8 cellular contexts compared by ENCODE assay signal in genomic region chr1:9069324-9070100, GRCh38. TPM values are rescaled to one million over a fixed set of nuclear protein-coding genes. Genes with fewer than 3 reads are reported as not detected.
DNase-seq lines count a peak whose midpoint lies in the region; ATAC-seq and TF ChIP-seq lines count a peak whose summit lies in the region.

A gene with protein sequence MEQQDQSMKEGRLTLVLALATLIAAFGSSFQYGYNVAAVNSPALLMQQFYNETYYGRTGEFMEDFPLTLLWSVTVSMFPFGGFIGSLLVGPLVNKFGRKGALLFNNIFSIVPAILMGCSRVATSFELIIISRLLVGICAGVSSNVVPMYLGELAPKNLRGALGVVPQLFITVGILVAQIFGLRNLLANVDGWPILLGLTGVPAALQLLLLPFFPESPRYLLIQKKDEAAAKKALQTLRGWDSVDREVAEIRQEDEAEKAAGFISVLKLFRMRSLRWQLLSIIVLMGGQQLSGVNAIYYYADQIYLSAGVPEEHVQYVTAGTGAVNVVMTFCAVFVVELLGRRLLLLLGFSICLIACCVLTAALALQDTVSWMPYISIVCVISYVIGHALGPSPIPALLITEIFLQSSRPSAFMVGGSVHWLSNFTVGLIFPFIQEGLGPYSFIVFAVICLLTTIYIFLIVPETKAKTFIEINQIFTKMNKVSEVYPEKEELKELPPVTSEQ (minus strand): TSS chr1:9069635. CDS start chr1:9069536, 99 bp downstream.

- H3K36me3 ChIP-seq in HEK293 (ENCODE audit: control insufficient read depth in 2 of 2, insufficient read depth in 1 of 2, low read length in 2 of 2) (no peaks in the 10 kb centered on the region), ectodermal cell (ENCODE audit: control insufficient read depth, insufficient read depth, low read length) (no peaks in the 10 kb centered on the region), trophoblast cell (ENCODE audit: control insufficient read depth in 1 of 2, insufficient read depth in 2 of 2, low read length in 2 of 2) (no peaks in the 10 kb centered on the region)

- H3K9me3 ChIP-seq in HEK293 (ENCODE audit: control insufficient read depth, insufficient read depth, low read depth, low read length), result no peaks in the 10 kb centered on the region
- no peaks in the 10 kb centered on the region for H3K9me3 ChIP-seq in ectodermal cell (ENCODE audit: control insufficient read depth, low read length)
- peaks cover 2% of the 10 kb centered on the region for H3K9me3 ChIP-seq in trophoblast cell (ENCODE audit: insufficient read depth, low read depth, low read length)

- H3K23ac ChIP-seq in trophoblast cell (ENCODE audit: low read length), result no peak within 1 kb of the TSS

- no peak within 1 kb of the TSS for H2BK5ac ChIP-seq in trophoblast cell (ENCODE audit: low read depth, low read length, poor library complexity)

- peak; percentile 84 for ATAC-seq in GM18520 (IDR thresholded peaks at IDR 0.05; ENCODE audit: unreplicated experiment)

- DNase-seq in MV-4-11 (lab: John Stamatoyannopoulos, UW) (peak; percentile 99), trophoblast cell (peak; percentile 18 to 40), T1000 (lab: John Stamatoyannopoulos, UW) (no peak), NCI-H128 (lab: John Stamatoyannopoulos, UW; ENCODE audit: unreplicated experiment) (no peak)
- no peak for DNase-seq in effector CD8-positive, alpha-beta T cell (lab: John Stamatoyannopoulos, UW)

- H3K27ac ChIP-seq in HEK293 (ENCODE audit: extremely low read depth, low read depth, low read length), result no peak within 1 kb of the TSS
- peak within 1 kb of the TSS; percentile 26 for H3K27ac ChIP-seq in ectodermal cell (ENCODE audit: insufficient read depth, low read depth, low read length, poor library complexity, severe bottlenecking)
- H3K27ac ChIP-seq in trophoblast cell (ENCODE audit: low read depth, low read length), result no peak within 1 kb of the TSS

- H2AK5ac ChIP-seq in trophoblast cell (ENCODE audit: low read length), result no peak within 1 kb of the TSS

- H3K18ac ChIP-seq in trophoblast cell (ENCODE audit: low read length), result no peak within 1 kb of the TSS

- H3K4me1 ChIP-seq in HEK293 (ENCODE audit: control insufficient read depth, insufficient read depth, low read length), result no peaks in the 10 kb centered on the region
- H3K4me1 ChIP-seq in ectodermal cell (ENCODE audit: control insufficient read depth, insufficient read depth, low read length), result peaks cover 11% of the 10 kb centered on the region
- H3K4me1 ChIP-seq in trophoblast cell (ENCODE audit: control insufficient read depth in 1 of 2, insufficient read depth in 2 of 2, low read length in 2 of 2), result no peaks in the 10 kb centered on the region

- no peaks in the 10 kb centered on the region for H3K79me1 ChIP-seq in trophoblast cell (ENCODE audit: low read length)

- no peak within 1 kb of the TSS for H2BK120ac ChIP-seq in trophoblast cell (ENCODE audit: insufficient read depth, low read length, poor library complexity)

- 63 to 65% methylated on average over 8 of the region's 8 CpGs for WGBS in ectodermal cell, 2 experiments
- whole genome bisulfite sequencing in trophoblast cell (ENCODE audit: extremely low coverage, insufficient coverage, insufficient read length), result no CpG with 5 or more reads among the region's 8 CpGs

- no peak within 1 kb of the TSS for H4K91ac ChIP-seq in trophoblast cell (ENCODE audit: low read depth, low read length)

- POLR2A ChIA-PET in HEK293 (lab: Yijun Ruan, JAX), result no interaction called here

- no peak within 1 kb of the TSS for H3K4me2 ChIP-seq in trophoblast cell (ENCODE audit: low read length)

- TF ChIP-seq CTCF in HEK293 (tag by site-specific recombination; IDR thresholded peaks at IDR 0.05), result no peak

- no peaks in the 10 kb centered on the region for H3K79me2 ChIP-seq in trophoblast cell (ENCODE audit: control insufficient read depth, insufficient read depth, low read length, poor library complexity)

- H2BK12ac ChIP-seq in trophoblast cell (ENCODE audit: low read length), result no peak within 1 kb of the TSS

- H3K27me3 ChIP-seq in ectodermal cell (ENCODE audit: control insufficient read depth, insufficient read depth, low read length, poor library complexity, severe bottlenecking) (no peaks in the 10 kb centered on the region), trophoblast cell (ENCODE audit: insufficient read depth, low read length) (no peaks in the 10 kb centered on the region)

- CTCF ChIA-PET in HEK293 (lab: Yijun Ruan, JAX), result interaction anchor here (1.1 kb wide), 1 partner anchor 11 kb away, joined by 5 read pairs; no protein-coding TSS in a partner anchor

- no peak within 1 kb of the TSS for H3K9ac ChIP-seq in trophoblast cell (ENCODE audit: low read length)

- H3K4ac ChIP-seq in trophoblast cell (ENCODE audit: low read depth, low read length), result no peak within 1 kb of the TSS

- H2AFZ ChIP-seq in trophoblast cell (ENCODE audit: insufficient read depth, low read length, poor library complexity), result no peak within 1 kb of the TSS

- no peak within 1 kb of the TSS for H4K8ac ChIP-seq in trophoblast cell (ENCODE audit: low read depth, low read length)

- no peak within 1 kb of the TSS for H3K14ac ChIP-seq in trophoblast cell (ENCODE audit: low read length)

- H3K4me3 ChIP-seq in HEK293 (ENCODE audit: low read depth, low read length) (no peak within 1 kb of the TSS), ectodermal cell (ENCODE audit: insufficient read depth, low read depth, low read length) (no peak within 1 kb of the TSS), trophoblast cell (ENCODE audit: low read depth, low read length) (no peak within 1 kb of the TSS)

- no peak within 1 kb of the TSS for H4K12ac ChIP-seq in trophoblast cell (ENCODE audit: low read depth, low read length)

TF ChIP-seq in HEK293, 187 proteins besides CTCF, POLR2A, EP300 and RAD21 (continues in another document):
- TF ChIP-seq ZNF639 (tag by site-specific recombination; IDR thresholded peaks at IDR 0.05), result no peak
- TF ChIP-seq, protein P1, sequence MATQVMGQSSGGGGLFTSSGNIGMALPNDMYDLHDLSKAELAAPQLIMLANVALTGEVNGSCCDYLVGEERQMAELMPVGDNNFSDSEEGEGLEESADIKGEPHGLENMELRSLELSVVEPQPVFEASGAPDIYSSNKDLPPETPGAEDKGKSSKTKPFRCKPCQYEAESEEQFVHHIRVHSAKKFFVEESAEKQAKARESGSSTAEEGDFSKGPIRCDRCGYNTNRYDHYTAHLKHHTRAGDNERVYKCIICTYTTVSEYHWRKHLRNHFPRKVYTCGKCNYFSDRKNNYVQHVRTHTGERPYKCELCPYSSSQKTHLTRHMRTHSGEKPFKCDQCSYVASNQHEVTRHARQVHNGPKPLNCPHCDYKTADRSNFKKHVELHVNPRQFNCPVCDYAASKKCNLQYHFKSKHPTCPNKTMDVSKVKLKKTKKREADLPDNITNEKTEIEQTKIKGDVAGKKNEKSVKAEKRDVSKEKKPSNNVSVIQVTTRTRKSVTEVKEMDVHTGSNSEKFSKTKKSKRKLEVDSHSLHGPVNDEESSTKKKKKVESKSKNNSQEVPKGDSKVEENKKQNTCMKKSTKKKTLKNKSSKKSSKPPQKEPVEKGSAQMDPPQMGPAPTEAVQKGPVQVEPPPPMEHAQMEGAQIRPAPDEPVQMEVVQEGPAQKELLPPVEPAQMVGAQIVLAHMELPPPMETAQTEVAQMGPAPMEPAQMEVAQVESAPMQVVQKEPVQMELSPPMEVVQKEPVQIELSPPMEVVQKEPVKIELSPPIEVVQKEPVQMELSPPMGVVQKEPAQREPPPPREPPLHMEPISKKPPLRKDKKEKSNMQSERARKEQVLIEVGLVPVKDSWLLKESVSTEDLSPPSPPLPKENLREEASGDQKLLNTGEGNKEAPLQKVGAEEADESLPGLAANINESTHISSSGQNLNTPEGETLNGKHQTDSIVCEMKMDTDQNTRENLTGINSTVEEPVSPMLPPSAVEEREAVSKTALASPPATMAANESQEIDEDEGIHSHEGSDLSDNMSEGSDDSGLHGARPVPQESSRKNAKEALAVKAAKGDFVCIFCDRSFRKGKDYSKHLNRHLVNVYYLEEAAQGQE (tag by site-specific recombination; IDR thresholded peaks at IDR 0.05), result no peak
- 0 out of 2 replicates have a peak, but pooled peaks have one; percentile 8 for TF ChIP-seq SCRT1 (tag by site-specific recombination; IDR thresholded peaks at IDR 0.05; ENCODE audit: borderline replicate concordance)
- no peak for TF ChIP-seq SALL2 (tag by site-specific recombination; IDR thresholded peaks at IDR 0.05; ENCODE audit: borderline replicate concordance)
- TF ChIP-seq ZNF341 (tag by site-specific recombination; IDR thresholded peaks at IDR 0.05; ENCODE audit: low read depth), result peak; percentile 66; the same call in 1 of the 2 replicates
- TF ChIP-seq ZBTB20 (tag by site-specific recombination; IDR thresholded peaks at IDR 0.05), result no peak
- peak; percentile 54 for TF ChIP-seq SCRT2 (tag by site-specific recombination; IDR thresholded peaks at IDR 0.05)
- no peak for TF ChIP-seq ZFP37 (tag by site-specific recombination; IDR thresholded peaks at IDR 0.05)
- no peak for TF ChIP-seq GLIS2 (tag by site-specific recombination; IDR thresholded peaks at IDR 0.05)
- no peak for TF ChIP-seq SP7 (tag by site-specific recombination; IDR thresholded peaks at IDR 0.05)
- TF ChIP-seq ZNF404 (tag by site-specific recombination; IDR thresholded peaks at IDR 0.05), result no peak

RNA-seq across cellular contexts. Expression of the gene that starts here (rescaled TPM):
- polyA plus RNA-seq in ectodermal cell (2013, experiment 1 of 4), result not detected
- not detected for polyA plus RNA-seq in ectodermal cell (2013, experiment 2 of 4)
- polyA plus RNA-seq in ectodermal cell (2013, experiment 3 of 4), result not detected
- polyA plus RNA-seq in ectodermal cell (2013, experiment 4 of 4), result not detected
- 0.12 and 0.16 TPM in 2 replicates for polyA plus RNA-seq in trophoblast cell (2013)

Comparison
In these comparisons a context has a peak if more than half of its experiments do, and no peak if none do; other contexts are left out.
1. DNase-seq: peak in MV-4-11 (single experiment) and trophoblast cell (2 of 2); none in T1000 (single experiment), effector CD8-positive, alpha-beta T cell (single experiment) and NCI-H128 (single experiment).